Comparison of ENCODE assay signal across 12 cellular contexts in genomic region chr3:52051444-52051843, GRCh38. TPM values are rescaled to one million over a fixed set of nuclear protein-coding genes. Genes with fewer than 3 reads are reported as not detected.
DNase-seq lines count a peak whose midpoint lies in the region; ATAC-seq and TF ChIP-seq lines count a peak whose summit lies in the region.
"Had no signal": no experiment of that assay in that cellular context is flagged by ENCODE, and none has a peak within 500 bp of the region (broad histone marks: within the 10 kb centered on the region; RNA-seq: fewer than 3 reads in every experiment).

No MANE protein-coding gene starts in this region.

- no peaks in the 10 kb centered on the region for H3K27me3 Mint-ChIP-seq in activated CD8-positive, alpha-beta memory T cell treated with anti-CD3 and anti-CD28 coated beads, Interleukin-2, amount 10 ng/mL, durations not matched to agents 7 days and 5 days
- H3K27me3 Mint-ChIP-seq in activated CD8-positive, alpha-beta T cell treated with anti-CD3 and anti-CD28 coated beads, Interleukin-2, amount 10 ng/mL, durations not matched to agents 7 days and 5 days (ENCODE audit: low read depth), result no peaks in the 10 kb centered on the region

- H3K4me3 ChIP-seq in gastroesophageal sphincter (no peak overlapping the region), suprapubic skin (no peak overlapping the region)
- H3K4me3 ChIP-seq: cardiac muscle cell, ovary had no signal

- peak overlapping the region; percentile 88 for H3K27ac Mint-ChIP-seq in activated CD8-positive, alpha-beta memory T cell treated with anti-CD3 and anti-CD28 coated beads, Interleukin-2, amount 10 ng/mL, durations not matched to agents 7 days and 5 days
- H3K27ac Mint-ChIP-seq in activated CD8-positive, alpha-beta T cell treated with anti-CD3 and anti-CD28 coated beads, Interleukin-2, amount 10 ng/mL, durations not matched to agents 7 days and 5 days, result peak overlapping the region; percentile 87

- peaks cover 25% of the 10 kb centered on the region for H3K36me3 Mint-ChIP-seq in activated CD8-positive, alpha-beta memory T cell treated with anti-CD3 and anti-CD28 coated beads, Interleukin-2, amount 10 ng/mL, durations not matched to agents 7 days and 5 days
- peaks cover 51% of the 10 kb centered on the region for H3K36me3 Mint-ChIP-seq in activated CD8-positive, alpha-beta T cell treated with anti-CD3 and anti-CD28 coated beads, Interleukin-2, amount 10 ng/mL, durations not matched to agents 7 days and 5 days (ENCODE audit: low read depth)

- H3K9me3 Mint-ChIP-seq in activated CD8-positive, alpha-beta memory T cell treated with anti-CD3 and anti-CD28 coated beads, Interleukin-2, amount 10 ng/mL, durations not matched to agents 7 days and 5 days (ENCODE audit: low read depth), result no peaks in the 10 kb centered on the region
- H3K9me3 Mint-ChIP-seq in activated CD8-positive, alpha-beta T cell treated with anti-CD3 and anti-CD28 coated beads, Interleukin-2, amount 10 ng/mL, durations not matched to agents 7 days and 5 days (ENCODE audit: insufficient read depth), result no peaks in the 10 kb centered on the region

- WGBS in gastroesophageal sphincter (ENCODE audit: low coverage in 1 of 2), 2 donors, result 86% methylated on average over 4 of the region's 8 CpGs; no CpG with 5 or more reads in 1 of the 2 donors
- WGBS in suprapubic skin, result 80% methylated on average over 2 of the region's 8 CpGs

- no peak for TF ChIP-seq EP300 in gastroesophageal sphincter (IDR thresholded peaks at IDR 0.05)
- no peak for TF ChIP-seq EP300 in suprapubic skin (IDR thresholded peaks at IDR 0.05)

- H3K27ac ChIP-seq in gastroesophageal sphincter, result peak overlapping the region in 3 of 4 donors; percentile 87 to 98 (median 89)
- peak overlapping the region; percentile 87 for H3K27ac ChIP-seq in suprapubic skin
- H3K27ac ChIP-seq: KMS-11 had no signal

- H3K36me3 ChIP-seq in gastroesophageal sphincter (peaks cover 0 to 58% of the 10 kb centered on the region in 2 donors), suprapubic skin (peaks cover 40% of the 10 kb centered on the region)
- H3K36me3 ChIP-seq: ovary had no signal

- no peak overlapping the region for H3K4me3 Mint-ChIP-seq in activated CD8-positive, alpha-beta memory T cell treated with anti-CD3 and anti-CD28 coated beads, Interleukin-2, amount 10 ng/mL, durations not matched to agents 7 days and 5 days
- no peak overlapping the region for H3K4me3 Mint-ChIP-seq in activated CD8-positive, alpha-beta T cell treated with anti-CD3 and anti-CD28 coated beads, Interleukin-2, amount 10 ng/mL, durations not matched to agents 7 days and 5 days

- CTCF ChIA-PET in activated CD8-positive, alpha-beta memory T cell treated with anti-CD3 and anti-CD28 coated beads, Interleukin-2, amount 10 ng/mL, durations not matched to agents 7 days and 5 days (lab: Charles Lee), result interaction anchor here (0.9 to 8.7 kb wide), 5 partner anchors 49 to 180 kb away, joined by 3 to 105 read pairs (median 19); partner anchors contain the start of gene ACY1
- CTCF ChIA-PET in activated CD8-positive, alpha-beta T cell treated with anti-CD3 and anti-CD28 coated beads, Interleukin-2, amount 10 ng/mL, durations not matched to agents 7 days and 5 days (lab: Charles Lee), result interaction anchor here (0.7 to 4.2 kb wide), 8 partner anchors 10 to 110 kb away, joined by 3 to 56 read pairs (median 5); partner anchors contain the start of genes ABHD14B, ACY1 and RRP9

- no peak for DNase-seq in activated CD8-positive, alpha-beta memory T cell treated with anti-CD3 and anti-CD28 coated beads, Interleukin-2, amount 10 ng/mL, durations not matched to agents 7 days and 5 days
- no peak for DNase-seq in activated CD8-positive, alpha-beta memory T cell treated with anti-CD3 and anti-CD28 coated beads, Interleukin-2, amount 50 U/mL, for 4 hours
- no peak for DNase-seq in activated CD8-positive, alpha-beta T cell treated with anti-CD3 and anti-CD28 coated beads, Interleukin-2, amount 10 ng/mL, durations not matched to agents 7 days and 5 days
- DNase-seq in suprapubic skin (ENCODE audit: low spot score in 2 of 2) (peak in 1 of 2 donors; percentile 66), cortex of kidney (lab: John Stamatoyannopoulos, UW) (no peak)
- no peak for DNase-seq in stimulated activated CD4-positive, alpha-beta T cell treated with anti-CD3 and anti-CD28 coated beads, Interleukin-15, amount 100 ng/mL, for 24 hours
- DNase-seq: ovary; stimulated activated CD4-positive, alpha-beta T cell treated with anti-CD3 and anti-CD28 coated beads, Interleukin-2, amount 100 ng/mL, for 24 hours had no signal

- no peak for TF ChIP-seq CTCF in gastroesophageal sphincter (IDR thresholded peaks at IDR 0.05)
- TF ChIP-seq CTCF in suprapubic skin (IDR thresholded peaks at IDR 0.05), result no peak

- POLR2A ChIA-PET in activated CD8-positive, alpha-beta T cell treated with anti-CD3 and anti-CD28 coated beads, Interleukin-2, amount 10 ng/mL, durations not matched to agents 7 days and 5 days (lab: Charles Lee), result interaction anchor here (1.2 kb wide), 1 partner anchor 56 kb away, joined by 5 read pairs; the partner anchor contains the start of gene RPL29

- H3K27me3 ChIP-seq in gastroesophageal sphincter, result no peaks in the 10 kb centered on the region
- no peaks in the 10 kb centered on the region for H3K27me3 ChIP-seq in suprapubic skin
- H3K27me3 ChIP-seq: cardiac muscle cell, ovary had no signal

- TF ChIP-seq POLR2A in gastroesophageal sphincter (IDR thresholded peaks at IDR 0.05), result no peak
- TF ChIP-seq POLR2A in suprapubic skin (IDR thresholded peaks at IDR 0.05), result no peak
- no peak for TF ChIP-seq POLR2A in GM18505 (IDR thresholded peaks at IDR 0.05; ENCODE audit: borderline replicate concordance, extremely low read depth, insufficient read depth, insufficient read length)

- peaks cover 36% of the 10 kb centered on the region for H3K4me1 Mint-ChIP-seq in activated CD8-positive, alpha-beta memory T cell treated with anti-CD3 and anti-CD28 coated beads, Interleukin-2, amount 10 ng/mL, durations not matched to agents 7 days and 5 days
- peaks cover 39% of the 10 kb centered on the region for H3K4me1 Mint-ChIP-seq in activated CD8-positive, alpha-beta T cell treated with anti-CD3 and anti-CD28 coated beads, Interleukin-2, amount 10 ng/mL, durations not matched to agents 7 days and 5 days (ENCODE audit: low read depth)

- H3K4me1 ChIP-seq in gastroesophageal sphincter (peaks cover 0 to 91% (median 44%) of the 10 kb centered on the region in 3 donors), suprapubic skin (peaks cover 85% of the 10 kb centered on the region)

- ATAC-seq in activated CD8-positive, alpha-beta memory T cell treated with anti-CD3 and anti-CD28 coated beads, Interleukin-2, amount 10 ng/mL, durations not matched to agents 7 days and 5 days, result no peak
- ATAC-seq in activated CD8-positive, alpha-beta T cell treated with anti-CD3 and anti-CD28 coated beads, Interleukin-2, amount 10 ng/mL, durations not matched to agents 7 days and 5 days, result no peak
- ATAC-seq in gastroesophageal sphincter, result no peak
- ATAC-seq in GM18505 (IDR thresholded peaks at IDR 0.05; ENCODE audit: unreplicated experiment), result no peak

- H3K9me3 ChIP-seq in gastroesophageal sphincter (no peaks in the 10 kb centered on the region), suprapubic skin (no peaks in the 10 kb centered on the region)
- H3K9me3 ChIP-seq: ovary had no signal

RNA-seq across cellular contexts. Expression of gene DUSP7, which starts 4.9 kb away (rescaled TPM):
- total RNA-seq in activated CD8-positive, alpha-beta memory T cell treated with anti-CD3 and anti-CD28 coated beads, Interleukin-2, amount 10 ng/mL, durations not matched to agents 7 days and 5 days, result 10 to 100 TPM; 24.2 to 29.3 TPM
- 10 to 100 TPM; 37.4 to 39.1 TPM for total RNA-seq in activated CD8-positive, alpha-beta T cell treated with anti-CD3 and anti-CD28 coated beads, Interleukin-2, amount 10 ng/mL, durations not matched to agents 7 days and 5 days
- total RNA-seq in gastroesophageal sphincter, result 10 to 100 TPM; 10.2 to 18.1 (median 14.7) TPM
- 100 to 1,000 TPM in 3 of 4 donors, 10 to 100 TPM in 1; 91.1 to 190 (median 146) TPM for total RNA-seq in suprapubic skin

RNA-seq across cellular contexts. Expression of gene RPL29, which starts 55.7 kb away (rescaled TPM):
- 1,000 to 10,000 TPM; 1,042 to 1,060 TPM for total RNA-seq in activated CD8-positive, alpha-beta memory T cell treated with anti-CD3 and anti-CD28 coated beads, Interleukin-2, amount 10 ng/mL, durations not matched to agents 7 days and 5 days
- 1,000 to 10,000 TPM; 1,199 to 1,266 TPM for total RNA-seq in activated CD8-positive, alpha-beta T cell treated with anti-CD3 and anti-CD28 coated beads, Interleukin-2, amount 10 ng/mL, durations not matched to agents 7 days and 5 days
- 1,000 to 10,000 TPM in 3 of 4 donors, 100 to 1,000 TPM in 1; 775 to 1,945 (median 1,298) TPM for total RNA-seq in gastroesophageal sphincter
- 1,000 to 10,000 TPM; 1,428 to 2,708 (median 2,246) TPM for total RNA-seq in suprapubic skin
